Comparison of ENCODE assay signal across 28 cellular contexts in the genomic region with DNA sequence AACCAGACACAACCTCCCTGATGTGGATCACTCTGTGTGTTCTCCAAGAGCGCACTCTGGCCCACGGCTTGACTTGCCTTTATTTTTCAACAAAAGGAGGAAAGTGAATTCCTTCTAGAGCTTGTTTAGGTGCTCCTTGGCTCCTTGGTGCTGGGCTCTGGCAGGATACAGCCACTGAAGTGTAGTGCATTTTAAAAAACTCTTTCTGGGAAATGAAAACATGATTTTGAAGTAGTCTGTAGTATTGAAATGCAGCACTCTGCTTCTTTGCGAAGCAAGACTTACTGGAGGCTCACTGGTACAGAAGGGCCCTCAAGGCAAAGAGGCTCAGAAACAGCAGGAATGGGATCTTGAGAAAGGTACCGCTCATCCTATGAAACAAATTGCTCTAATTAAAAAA.
"Had no signal": no experiment of that assay in that cellular context is flagged by ENCODE, and none has a peak within 500 bp of the region (broad histone marks: within the 10 kb centered on the region; RNA-seq: fewer than 3 reads in every experiment).

No MANE protein-coding gene starts in this region.

- ATAC-seq: activated CD8-positive, alpha-beta T cell treated with anti-CD3 and anti-CD28 coated beads, Interleukin-2, amount 10 ng/mL, durations not matched to agents 7 days and 5 days; activated naive CD4-positive, alpha-beta T cell treated with anti-CD3 and anti-CD28 coated beads, Interleukin-2, amount 50 U/mL, for 72 hours; body of pancreas; PC-3 had no signal

- H3K27ac ChIP-seq: adrenal gland, body of pancreas, breast epithelium, Peyer's patch, SJSA1 had no signal

- H3K36me3 Mint-ChIP-seq: activated naive CD4-positive, alpha-beta T cell treated with anti-CD3 and anti-CD28 coated beads, Interleukin-2, amount 50 U/mL, for 72 hours had no signal

- H3K9ac ChIP-seq: SK-N-SH had no signal

- H3K27me3 ChIP-seq: body of pancreas, breast epithelium, Peyer's patch, SJSA1 had no signal

- H3K36me3 ChIP-seq: adrenal gland, breast epithelium, Peyer's patch, SJSA1 had no signal

- H3K4me3 ChIP-seq: adrenal gland, body of pancreas, breast epithelium, Peyer's patch, SJSA1 had no signal

- H3K27ac Mint-ChIP-seq: activated CD4-positive, alpha-beta T cell treated with anti-CD3 and anti-CD28 coated beads, Interleukin-2, amount 10 ng/mL, durations not matched to agents 7 days and 5 days; activated CD8-positive, alpha-beta T cell treated with anti-CD3 and anti-CD28 coated beads, Interleukin-2, amount 10 ng/mL, durations not matched to agents 7 days and 5 days; activated naive CD4-positive, alpha-beta T cell treated with anti-CD3 and anti-CD28 coated beads for 36 hours; activated naive CD4-positive, alpha-beta T cell treated with anti-CD3 and anti-CD28 coated beads, Interleukin-2, amount 50 U/mL, for 72 hours; activated T-cell treated with anti-CD3 and anti-CD28 coated beads, Interleukin-2, amount 50 U/mL, for 24 hours; activated T-helper 2 cell treated with anti-CD3 and anti-CD28 coated beads, Interferon-gamma antibody, Interleukin-2, Interleukin-4, amounts not matched to agents 10 μg/mL and 5 μg/mL and 100 μg/mL, durations not matched to agents 14 hours and 24 hours and 36 hours; T-helper 1 cell treated with Interleukin-12 subunit alpha and Interleukin-12 subunit beta and Interleukin-4 antibody, amounts not matched to agents 30 μg/mL and 1 μg/mL, for 36 hours; T-helper 2 cell treated with Interferon-gamma antibody and Interleukin-4, amounts not matched to agents 5 μg/mL and 100 μg/mL, for 36 hours had no signal

- H3K9me3 Mint-ChIP-seq: activated CD4-positive, alpha-beta T cell treated with anti-CD3 and anti-CD28 coated beads, Interleukin-2, amount 10 ng/mL, durations not matched to agents 7 days and 5 days; activated naive CD4-positive, alpha-beta T cell treated with anti-CD3 and anti-CD28 coated beads for 36 hours; activated naive CD4-positive, alpha-beta T cell treated with anti-CD3 and anti-CD28 coated beads, Interleukin-2, amount 50 U/mL, for 72 hours; activated T-cell treated with anti-CD3 and anti-CD28 coated beads, Interleukin-2, amount 50 U/mL, for 24 hours; activated T-helper 2 cell treated with anti-CD3 and anti-CD28 coated beads, Interferon-gamma antibody, Interleukin-2, Interleukin-4, amounts not matched to agents 10 μg/mL and 5 μg/mL and 100 μg/mL, durations not matched to agents 14 hours and 24 hours and 36 hours; T-helper 1 cell treated with Interleukin-12 subunit alpha and Interleukin-12 subunit beta and Interleukin-4 antibody, amounts not matched to agents 30 μg/mL and 1 μg/mL, for 36 hours; T-helper 2 cell treated with Interferon-gamma antibody and Interleukin-4, amounts not matched to agents 5 μg/mL and 100 μg/mL, for 36 hours had no signal

- H3K4me3 Mint-ChIP-seq: activated CD4-positive, alpha-beta T cell treated with anti-CD3 and anti-CD28 coated beads, Interleukin-2, amount 10 ng/mL, durations not matched to agents 7 days and 5 days; activated CD8-positive, alpha-beta T cell treated with anti-CD3 and anti-CD28 coated beads, Interleukin-2, amount 10 ng/mL, durations not matched to agents 7 days and 5 days; activated naive CD4-positive, alpha-beta T cell treated with anti-CD3 and anti-CD28 coated beads for 36 hours; activated T-cell treated with anti-CD3 and anti-CD28 coated beads, Interleukin-2, amount 50 U/mL, for 24 hours; T-helper 1 cell treated with Interleukin-12 subunit alpha and Interleukin-12 subunit beta and Interleukin-4 antibody, amounts not matched to agents 30 μg/mL and 1 μg/mL, for 36 hours; T-helper 2 cell treated with Interferon-gamma antibody and Interleukin-4, amounts not matched to agents 5 μg/mL and 100 μg/mL, for 36 hours had no signal

- H3K4me2 ChIP-seq: SK-N-SH had no signal

- H3K4me1 Mint-ChIP-seq: activated CD4-positive, alpha-beta T cell treated with anti-CD3 and anti-CD28 coated beads, Interleukin-2, amount 10 ng/mL, durations not matched to agents 7 days and 5 days had no signal

- DNase-seq: activated CD4-positive, alpha-beta T cell treated with anti-CD3 and anti-CD28 coated beads, Interleukin-2, amount 10 ng/mL, durations not matched to agents 7 days and 5 days; activated CD4-positive, alpha-beta T cell treated with anti-CD3 and anti-CD28 coated beads, Interleukin-2, amount 50 U/mL, for 48 hours; activated CD8-positive, alpha-beta T cell treated with anti-CD3 and anti-CD28 coated beads, Interleukin-2, amount 10 ng/mL, durations not matched to agents 7 days and 5 days; activated gamma-delta T cell treated with Interleukin-2 at 50 U/mL for 16 hours; activated naive CD4-positive, alpha-beta T cell treated with anti-CD3 and anti-CD28 coated beads for 36 hours; activated T-cell treated with anti-CD3 and anti-CD28 coated beads, Interleukin-2, amount 50 U/mL, for 24 hours; adrenal gland; body of pancreas; NCI-H1092 treated with DMSO at 0.1 percent for 48 hours; NCI-H146; NCI-H187; NCI-H2029 treated with DMSO at 0.1 percent for 48 hours; NCI-H2107; NCI-H345; NCI-H526; NCI-H748 treated with DMSO at 0.1 percent for 48 hours; NK-92 treated with Interleukin-12 subunit alpha and Interleukin-12 subunit beta, amount 100 ng/mL, for 24 hours; PC-3; Peyer's patch; RPMI8226; SHP77 treated with DMSO at 0.1 percent for 48 hours; SK-N-SH had no signal

- H3K4me1 ChIP-seq: adrenal gland, breast epithelium, Peyer's patch had no signal

- H3K9me3 ChIP-seq: adrenal gland, body of pancreas, breast epithelium, Peyer's patch, SJSA1, SK-N-SH had no signal
